Comparison of ENCODE assay signal across 21 cellular contexts in the genomic region with DNA sequence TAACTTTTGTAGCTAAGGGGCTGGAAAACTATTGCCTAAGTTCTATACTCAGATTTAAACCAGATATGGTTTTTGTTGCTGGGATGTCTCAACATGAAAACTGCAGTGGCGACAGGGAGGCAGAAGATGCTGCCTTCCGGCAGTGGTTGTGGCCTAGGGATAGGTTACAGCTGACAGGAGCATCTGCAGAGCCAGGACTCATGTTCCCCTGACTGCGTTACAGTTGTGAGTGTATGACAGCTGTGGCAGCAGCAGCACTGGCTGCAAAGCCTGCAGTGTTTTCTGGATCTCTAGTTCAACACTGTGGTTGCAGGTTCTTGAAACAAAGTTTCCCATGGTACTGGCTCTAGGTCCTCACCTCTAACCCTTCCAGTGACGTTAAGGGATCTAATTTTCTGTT.
DNase-seq lines count a peak whose midpoint lies in the region; ATAC-seq and TF ChIP-seq lines count a peak whose summit lies in the region.
"Had no signal": no experiment of that assay in that cellular context is flagged by ENCODE, and none has a peak within 500 bp of the region (broad histone marks: within the 10 kb centered on the region; RNA-seq: fewer than 3 reads in every experiment).

No MANE protein-coding gene starts in this region.

- peak; percentile 6 for DNase-seq in DMS 273 (lab: John Stamatoyannopoulos, UW; ENCODE audit: unreplicated experiment)
- no peak for DNase-seq in DMS 273 treated with DMSO at 0.1 percent for 48 hours (lab: John Stamatoyannopoulos, UW)
- DNase-seq in BE2C: peak; percentile 38
- peak; percentile 57 to 73 for DNase-seq in SJCRH30
- no peak for DNase-seq in WTC11 (ENCODE audit: low spot score)
- no peak for DNase-seq in psoas muscle
- DNase-seq: Calu3; CD4-positive, alpha-beta memory T cell; COR-L47; DMS79; EL; GDM1; HFFc6 had no signal

- intact Hi-C loops in psoas muscle (cut with DNase I): no loop called here

- WGBS in psoas muscle, 3 donors: 48 to 59% (median 53%) methylated on average over 4 of the region's 4 CpGs

- H3K9me3 ChIP-seq in BE2C: no peaks in the 10 kb centered on the region
- no peaks in the 10 kb centered on the region for H3K9me3 ChIP-seq in SJCRH30 (replicated peaks)
- peaks cover 5% of the 10 kb centered on the region for H3K9me3 ChIP-seq in psoas muscle
- H3K9me3 ChIP-seq: BLaER1 treated with 17β-estradiol and CSF1 and Interleukin-3, amounts not matched to agents 10 nM and 100 nM; HAP-1 had no signal

- POLR2A ChIA-PET in WTC11 (lab: Charles Lee): no interaction called here

- no peak overlapping the region for H3K27ac Mint-ChIP-seq in WTC11
- H3K27ac Mint-ChIP-seq: B cell; CD4-positive, alpha-beta memory T cell; GM23338; HFFc6 had no signal

- H3K36me3 Mint-ChIP-seq in WTC11: no peaks in the 10 kb centered on the region
- H3K36me3 Mint-ChIP-seq: CD4-positive, alpha-beta memory T cell had no signal

- H3K27me3 Mint-ChIP-seq in WTC11 (ENCODE audit: low read depth): no peaks in the 10 kb centered on the region
- H3K27me3 Mint-ChIP-seq: B cell; CD4-positive, alpha-beta memory T cell had no signal

- H3K4me1 Mint-ChIP-seq in WTC11: no peaks in the 10 kb centered on the region
- H3K4me1 Mint-ChIP-seq: B cell; CD4-positive, alpha-beta memory T cell; GM23338 had no signal

- 0 out of 2 replicates have a peak, but pooled peaks cover 4% of the 10 kb centered on the region for H3K9me3 Mint-ChIP-seq in WTC11
- H3K9me3 Mint-ChIP-seq: GM23338 had no signal

- no peaks in the 10 kb centered on the region for H3K4me1 ChIP-seq in BE2C
- no peaks in the 10 kb centered on the region for H3K4me1 ChIP-seq in SJCRH30
- H3K4me1 ChIP-seq in psoas muscle: no peaks in the 10 kb centered on the region
- H3K4me1 ChIP-seq: BLaER1 treated with 17β-estradiol and CSF1 and Interleukin-3, amounts not matched to agents 10 nM and 100 nM; HAP-1 had no signal

- CTCF ChIA-PET in WTC11 (lab: Charles Lee): no interaction called here

- ATAC-seq in WTC11 (peak; percentile 26; the same call in 1 of the 2 replicates), HG03280 (IDR thresholded peaks at IDR 0.05; ENCODE audit: unreplicated experiment) (no peak), HG03108 (IDR thresholded peaks at IDR 0.05; ENCODE audit: unreplicated experiment) (no peak), psoas muscle (no peak)
- ATAC-seq: GM12878, GM23338 had no signal

- H3K4me3 Mint-ChIP-seq in WTC11: no peak overlapping the region
- H3K4me3 Mint-ChIP-seq: B cell; CD4-positive, alpha-beta memory T cell; GM23338; HFFc6 had no signal

- H3K27me3 ChIP-seq in BE2C (no peaks in the 10 kb centered on the region), SJCRH30 (no peaks in the 10 kb centered on the region), psoas muscle (ENCODE audit: insufficient read depth in 3 of 3, low read length in 2 of 3) (no peaks in the 10 kb centered on the region)
- H3K27me3 ChIP-seq: BLaER1 treated with 17β-estradiol and CSF1 and Interleukin-3, amounts not matched to agents 10 nM and 100 nM had no signal

- TF ChIP-seq CTCF in BE2C (IDR thresholded peaks at IDR 0.05; ENCODE audit: low read depth, low read length) (no peak), WTC11 (IDR thresholded peaks at IDR 0.05) (no peak), psoas muscle (IDR thresholded peaks at IDR 0.05) (no peak)

- no peak overlapping the region for H3K4me3 ChIP-seq in BE2C (ENCODE audit: low read depth, low read length)
- no peak overlapping the region for H3K4me3 ChIP-seq in SJCRH30
- no peak overlapping the region for H3K4me3 ChIP-seq in psoas muscle
- H3K4me3 ChIP-seq: BLaER1 treated with 17β-estradiol and CSF1 and Interleukin-3, amounts not matched to agents 10 nM and 100 nM; GM12878; GM23338; HAP-1 had no signal

- H3K27ac ChIP-seq in SJCRH30 (no peak overlapping the region), psoas muscle (no peak overlapping the region)
- H3K27ac ChIP-seq: 22Rv1; BLaER1 treated with 17β-estradiol and CSF1 and Interleukin-3, amounts not matched to agents 10 nM and 100 nM had no signal

- H3K36me3 ChIP-seq in BE2C (no peaks in the 10 kb centered on the region), SJCRH30 (no peaks in the 10 kb centered on the region), psoas muscle (ENCODE audit: insufficient read depth in 1 of 2, low read depth in 1 of 2) (no peaks in the 10 kb centered on the region)
- H3K36me3 ChIP-seq: BLaER1 treated with 17β-estradiol and CSF1 and Interleukin-3, amounts not matched to agents 10 nM and 100 nM; HAP-1 had no signal

TF ChIP-seq in WTC11, 78 proteins besides CTCF, POLR2A, EP300 and RAD21 (continues in another document):
- TF ChIP-seq ZNF138 (CRISPR knock-in tag; conservative IDR thresholded peaks at IDR 0.05): no peak
- TF ChIP-seq AFF4 (CRISPR knock-in tag; IDR thresholded peaks at IDR 0.05; ENCODE audit: borderline replicate concordance): no peak
- TF ChIP-seq, protein P1, sequence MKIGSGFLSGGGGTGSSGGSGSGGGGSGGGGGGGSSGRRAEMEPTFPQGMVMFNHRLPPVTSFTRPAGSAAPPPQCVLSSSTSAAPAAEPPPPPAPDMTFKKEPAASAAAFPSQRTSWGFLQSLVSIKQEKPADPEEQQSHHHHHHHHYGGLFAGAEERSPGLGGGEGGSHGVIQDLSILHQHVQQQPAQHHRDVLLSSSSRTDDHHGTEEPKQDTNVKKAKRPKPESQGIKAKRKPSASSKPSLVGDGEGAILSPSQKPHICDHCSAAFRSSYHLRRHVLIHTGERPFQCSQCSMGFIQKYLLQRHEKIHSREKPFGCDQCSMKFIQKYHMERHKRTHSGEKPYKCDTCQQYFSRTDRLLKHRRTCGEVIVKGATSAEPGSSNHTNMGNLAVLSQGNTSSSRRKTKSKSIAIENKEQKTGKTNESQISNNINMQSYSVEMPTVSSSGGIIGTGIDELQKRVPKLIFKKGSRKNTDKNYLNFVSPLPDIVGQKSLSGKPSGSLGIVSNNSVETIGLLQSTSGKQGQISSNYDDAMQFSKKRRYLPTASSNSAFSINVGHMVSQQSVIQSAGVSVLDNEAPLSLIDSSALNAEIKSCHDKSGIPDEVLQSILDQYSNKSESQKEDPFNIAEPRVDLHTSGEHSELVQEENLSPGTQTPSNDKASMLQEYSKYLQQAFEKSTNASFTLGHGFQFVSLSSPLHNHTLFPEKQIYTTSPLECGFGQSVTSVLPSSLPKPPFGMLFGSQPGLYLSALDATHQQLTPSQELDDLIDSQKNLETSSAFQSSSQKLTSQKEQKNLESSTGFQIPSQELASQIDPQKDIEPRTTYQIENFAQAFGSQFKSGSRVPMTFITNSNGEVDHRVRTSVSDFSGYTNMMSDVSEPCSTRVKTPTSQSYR (CRISPR knock-in tag; IDR thresholded peaks at IDR 0.05): no peak
- no peak for TF ChIP-seq SOX15 (CRISPR knock-in tag; IDR thresholded peaks at IDR 0.05)
- TF ChIP-seq, protein P2, sequence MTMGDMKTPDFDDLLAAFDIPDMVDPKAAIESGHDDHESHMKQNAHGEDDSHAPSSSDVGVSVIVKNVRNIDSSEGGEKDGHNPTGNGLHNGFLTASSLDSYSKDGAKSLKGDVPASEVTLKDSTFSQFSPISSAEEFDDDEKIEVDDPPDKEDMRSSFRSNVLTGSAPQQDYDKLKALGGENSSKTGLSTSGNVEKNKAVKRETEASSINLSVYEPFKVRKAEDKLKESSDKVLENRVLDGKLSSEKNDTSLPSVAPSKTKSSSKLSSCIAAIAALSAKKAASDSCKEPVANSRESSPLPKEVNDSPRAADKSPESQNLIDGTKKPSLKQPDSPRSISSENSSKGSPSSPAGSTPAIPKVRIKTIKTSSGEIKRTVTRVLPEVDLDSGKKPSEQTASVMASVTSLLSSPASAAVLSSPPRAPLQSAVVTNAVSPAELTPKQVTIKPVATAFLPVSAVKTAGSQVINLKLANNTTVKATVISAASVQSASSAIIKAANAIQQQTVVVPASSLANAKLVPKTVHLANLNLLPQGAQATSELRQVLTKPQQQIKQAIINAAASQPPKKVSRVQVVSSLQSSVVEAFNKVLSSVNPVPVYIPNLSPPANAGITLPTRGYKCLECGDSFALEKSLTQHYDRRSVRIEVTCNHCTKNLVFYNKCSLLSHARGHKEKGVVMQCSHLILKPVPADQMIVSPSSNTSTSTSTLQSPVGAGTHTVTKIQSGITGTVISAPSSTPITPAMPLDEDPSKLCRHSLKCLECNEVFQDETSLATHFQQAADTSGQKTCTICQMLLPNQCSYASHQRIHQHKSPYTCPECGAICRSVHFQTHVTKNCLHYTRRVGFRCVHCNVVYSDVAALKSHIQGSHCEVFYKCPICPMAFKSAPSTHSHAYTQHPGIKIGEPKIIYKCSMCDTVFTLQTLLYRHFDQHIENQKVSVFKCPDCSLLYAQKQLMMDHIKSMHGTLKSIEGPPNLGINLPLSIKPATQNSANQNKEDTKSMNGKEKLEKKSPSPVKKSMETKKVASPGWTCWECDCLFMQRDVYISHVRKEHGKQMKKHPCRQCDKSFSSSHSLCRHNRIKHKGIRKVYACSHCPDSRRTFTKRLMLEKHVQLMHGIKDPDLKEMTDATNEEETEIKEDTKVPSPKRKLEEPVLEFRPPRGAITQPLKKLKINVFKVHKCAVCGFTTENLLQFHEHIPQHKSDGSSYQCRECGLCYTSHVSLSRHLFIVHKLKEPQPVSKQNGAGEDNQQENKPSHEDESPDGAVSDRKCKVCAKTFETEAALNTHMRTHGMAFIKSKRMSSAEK (CRISPR knock-in tag; IDR thresholded peaks at IDR 0.05; ENCODE audit: borderline replicate concordance): no peak

Comparison
In these comparisons a context has a peak if more than half of its experiments do, and no peak if none do; other contexts are left out.
1. DNase-seq: peak in DMS 273 (single experiment), BE2C (single experiment) and SJCRH30 (2 of 2); none in DMS 273 treated with DMSO at 0.1 percent for 48 hours (single experiment), WTC11 (single experiment) and psoas muscle (0 of 2).